In the genomic region with DNA sequence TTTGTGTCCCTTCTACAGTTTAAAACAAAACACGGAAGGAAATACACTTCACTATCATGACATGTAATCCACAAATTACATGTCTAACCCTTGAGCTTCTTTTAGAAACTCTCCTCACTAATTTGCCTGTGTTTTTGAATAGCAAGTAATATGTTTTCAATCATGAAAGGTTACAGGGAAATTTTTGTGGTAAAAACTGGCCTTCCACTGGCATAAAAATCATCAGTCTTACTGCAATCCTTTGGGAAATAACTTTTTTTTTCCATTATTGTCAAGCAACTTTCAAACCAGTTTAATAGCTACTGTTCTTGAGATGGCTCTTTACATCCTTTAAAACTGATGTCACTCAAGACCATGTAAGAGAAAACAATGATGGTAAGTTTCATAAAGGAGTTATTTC, we compare ENCODE assay signal across 17 cellular contexts.
"Had no signal": no experiment of that assay in that cellular context is flagged by ENCODE, and none has a peak within 500 bp of the region (broad histone marks: within the 10 kb centered on the region; RNA-seq: fewer than 3 reads in every experiment).

No MANE protein-coding gene starts in this region.

- H3K4me1 ChIP-seq: esophagus squamous epithelium, gastrocnemius medialis, sigmoid colon had no signal

- H3K36me3 ChIP-seq: esophagus squamous epithelium, gastrocnemius medialis, heart right ventricle, neutrophil, right atrium auricular region, sigmoid colon, stomach had no signal

- DNase-seq: effector memory CD8-positive, alpha-beta T cell; esophagus squamous epithelium; gastrocnemius medialis; heart right ventricle; hypothalamus; kidney glomerular epithelial cell; mucosa of descending colon; naive thymus-derived CD8-positive, alpha-beta T cell; sigmoid colon; stimulated activated CD4-positive, alpha-beta T cell treated with anti-CD3 and anti-CD28 coated beads, Interleukin-2, amount 100 ng/mL, for 24 hours; stimulated activated CD4-positive, alpha-beta T cell treated with anti-CD3 and anti-CD28 coated beads, Interleukin-4, amount 100 ng/mL, for 4 hours; stimulated activated naive B cell treated with anti-CD40 and anti-IgM and Interleukin-4, amounts not matched to agents 10 μg/mL and 1 μg/mL and 100 μg/mL, for 72 hours; stomach; trophoblast cell had no signal

- H3K9me3 ChIP-seq: esophagus squamous epithelium, gastrocnemius medialis, heart right ventricle, mucosa of descending colon, neutrophil, right atrium auricular region, sigmoid colon, stomach had no signal

- H3K4me3 ChIP-seq: esophagus squamous epithelium, gastrocnemius medialis, heart right ventricle, mucosa of descending colon, right atrium auricular region, sigmoid colon, skin epidermis, stomach had no signal

- H3K27me3 ChIP-seq: esophagus squamous epithelium, gastrocnemius medialis, heart right ventricle, right atrium auricular region, sigmoid colon, stomach had no signal

- ATAC-seq: effector memory CD8-positive, alpha-beta T cell; gastrocnemius medialis; heart right ventricle; mucosa of descending colon; naive thymus-derived CD8-positive, alpha-beta T cell; stimulated activated naive B cell treated with anti-CD40 and anti-IgM and Interleukin-4, amounts not matched to agents 10 μg/mL and 1 μg/mL and 100 μg/mL, for 72 hours had no signal

- H3K27ac ChIP-seq: esophagus squamous epithelium, gastrocnemius medialis, heart right ventricle, neutrophil, right atrium auricular region, sigmoid colon, skin epidermis, stomach had no signal
